In the genomic region with DNA sequence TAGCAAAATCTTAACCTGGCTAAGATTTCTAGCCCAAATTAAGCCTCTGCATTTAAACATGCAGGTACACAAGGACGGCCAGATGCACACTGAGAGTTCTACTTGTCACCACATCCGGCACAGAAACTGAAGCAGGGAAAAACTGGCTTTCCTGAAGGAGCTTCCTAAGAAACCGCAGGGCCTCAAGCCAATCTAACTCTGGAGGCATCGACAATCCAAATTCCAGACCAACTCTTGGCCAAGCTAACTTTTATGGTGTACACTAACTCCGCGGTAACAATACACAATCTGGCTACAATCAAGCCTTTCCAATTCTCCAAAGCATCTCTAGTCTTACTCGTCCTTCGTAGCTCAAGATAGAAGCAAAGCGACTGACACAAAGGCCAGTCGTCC, we compare ENCODE assay signal across 8 cellular contexts. TPM values are rescaled to one million over a fixed set of nuclear protein-coding genes. Genes with fewer than 3 reads are reported as not detected.
DNase-seq lines count a peak whose midpoint lies in the region; ATAC-seq, FAIRE-seq and TF ChIP-seq lines count a peak whose summit lies in the region.

No MANE protein-coding gene starts in this region.

- H3K4me3 ChIP-seq in AG04450 (ENCODE audit: low read depth, low read length) (peak overlapping the region; percentile 83), endothelial cell of umbilical vein (replicated peaks in 1 of 3; ENCODE audit: insufficient read depth in 1 of 3, low read depth in 1 of 3, low read length in 3 of 3) (peak overlapping the region; percentile 59 to 98 (median 62)), neutrophil (ENCODE audit: low read depth in 1 of 2, low read length in 1 of 2) (peak overlapping the region; percentile 81 to 94)

- ATAC-seq in GM18508 (IDR thresholded peaks at IDR 0.05; ENCODE audit: insufficient read depth, unreplicated experiment) (peak; percentile 16), HG02970 (IDR thresholded peaks at IDR 0.05; ENCODE audit: low FRiP score, unreplicated experiment) (peak; percentile 10)

- H3K79me2 ChIP-seq in endothelial cell of umbilical vein (ENCODE audit: control insufficient read depth, insufficient read depth, low read length): peaks cover 60% of the 10 kb centered on the region

- dilution Hi-C loops in endothelial cell of umbilical vein (cut with MboI; ENCODE audit: extremely low pct_ligation_motif_present, low sequenced_read_pairs): no loop called here

- DNase-seq in AG04450 (ENCODE audit: low read depth, low spot score): peak; percentile 27
- peak; percentile 26 for DNase-seq in SK-MEL-5 (ENCODE audit: low read depth, low spot score)
- DNase-seq in endothelial cell of umbilical vein (ENCODE audit: low read depth, low spot score): peak; percentile 58
- no peak for DNase-seq in NCI-H1694 treated with DMSO at 0.1 percent for 48 hours (lab: John Stamatoyannopoulos, UW)
- no peak for DNase-seq in activated CD4-positive, CD25-positive, alpha-beta regulatory T cell (lab: John Stamatoyannopoulos, UW)

- H3K9me3 ChIP-seq in AG04450 (ENCODE audit: control insufficient read depth, insufficient read depth, low read length) (no peaks in the 10 kb centered on the region), endothelial cell of umbilical vein (replicated peaks; ENCODE audit: control insufficient read depth, insufficient read depth, low read length) (no peaks in the 10 kb centered on the region), neutrophil (no peaks in the 10 kb centered on the region)

- no peaks in the 10 kb centered on the region for H3K27me3 ChIP-seq in AG04450 (ENCODE audit: control insufficient read depth, insufficient read depth, low read length)
- H3K27me3 ChIP-seq in endothelial cell of umbilical vein (ENCODE audit: control insufficient read depth in 2 of 2, insufficient read depth in 2 of 2, low read length in 2 of 2): no peaks in the 10 kb centered on the region
- peaks cover 77% of the 10 kb centered on the region for H3K27me3 ChIP-seq in neutrophil

- peaks cover 20% of the 10 kb centered on the region for H3K4me1 ChIP-seq in endothelial cell of umbilical vein (ENCODE audit: control insufficient read depth, extremely low read depth, insufficient read depth, low read length)
- H3K4me1 ChIP-seq in neutrophil (ENCODE audit: control insufficient read depth in 1 of 2, insufficient read depth in 1 of 2, low read depth in 1 of 2, low read length in 1 of 2): peaks cover 16 to 17% of the 10 kb centered on the region in 2 experiments

- no peaks in the 10 kb centered on the region for H3K36me3 ChIP-seq in endothelial cell of umbilical vein (ENCODE audit: control insufficient read depth in 2 of 2, extremely low read depth in 1 of 2, insufficient read depth in 2 of 2, low read length in 2 of 2)
- H3K36me3 ChIP-seq in neutrophil: no peaks in the 10 kb centered on the region

- peak overlapping the region; percentile 84 for H3K9ac ChIP-seq in endothelial cell of umbilical vein (replicated peaks; ENCODE audit: extremely low read depth, insufficient read depth, low read length)

- in situ Hi-C loops in SK-MEL-5 (cut with HindIII; ENCODE audit: low pct_unique_long_range_greater_than_20kb, low sequenced_read_pairs): no loop called here

- H2AFZ ChIP-seq in endothelial cell of umbilical vein (ENCODE audit: low read depth, low read length): peak overlapping the region; percentile 2

- CTCF ChIA-PET in AG04450 (lab: Charles Lee) (interaction anchor here (0.8 to 3.7 kb wide), 12 partner anchors 21 to 343 kb away, joined by 3 to 29 read pairs (median 5); no protein-coding TSS in a partner anchor), endothelial cell of umbilical vein (lab: Charles Lee) (interaction anchor here (0.6 to 10.2 kb wide), 18 partner anchors 11 to 155 kb away, joined by 3 to 191 read pairs (median 6); a partner anchor contains a TSS)

- peak; percentile 83 for FAIRE-seq in endothelial cell of umbilical vein (lab: Jason Lieb, UNC)

- H4K20me1 ChIP-seq in endothelial cell of umbilical vein (replicated peaks; ENCODE audit: control insufficient read depth, extremely low read depth, insufficient read depth, low read length): no peaks in the 10 kb centered on the region

- peak overlapping the region; percentile 66 for H3K4me2 ChIP-seq in endothelial cell of umbilical vein (ENCODE audit: insufficient read depth, low read length)

- no peak for TF ChIP-seq CTCF in AG04450 (IDR thresholded peaks at IDR 0.05; ENCODE audit: low read depth, low read length)
- TF ChIP-seq CTCF in endothelial cell of umbilical vein (IDR thresholded peaks at IDR 0.05; ENCODE audit: extremely low read depth in 1 of 2, insufficient read depth in 1 of 2, low read depth in 1 of 2, low read length in 2 of 2): no peak
- TF ChIP-seq CTCF in neutrophil (IDR thresholded peaks at IDR 0.05): no peak

- POLR2A ChIA-PET in AG04450 (lab: Yijun Ruan, JAX) (interaction anchor here (1.2 to 1.4 kb wide), 2 partner anchors 38 to 126 kb away, joined by 3 to 6 read pairs; a partner anchor contains a TSS), endothelial cell of umbilical vein (lab: Charles Lee) (interaction anchor here (0.7 to 1.1 kb wide), 4 partner anchors 14 to 39 kb away, joined by 3 to 4 read pairs (median 4); no protein-coding TSS in a partner anchor)

- peak overlapping the region; percentile 66 for H3K27ac ChIP-seq in AG04450 (ENCODE audit: low read depth, low read length)
- H3K27ac ChIP-seq in endothelial cell of umbilical vein (ENCODE audit: insufficient read depth, low read depth, low read length): peak overlapping the region; percentile 81
- H3K27ac ChIP-seq in neutrophil: no peak overlapping the region

- no peak for TF ChIP-seq POLR2A in endothelial cell of umbilical vein (IDR thresholded peaks at IDR 0.05; ENCODE audit: low read depth, low read length)

- no peaks in the 10 kb centered on the region for H3K9me1 ChIP-seq in endothelial cell of umbilical vein (replicated peaks; ENCODE audit: control insufficient read depth, extremely low read depth, insufficient read depth, low read length)

- BruUV-seq in endothelial cell of umbilical vein (replicated peaks; lab: Mats Ljungman, UMichigan): no TSS peak

- intact Hi-C loops in endothelial cell of umbilical vein (cut with micrococcal nuclease): loop anchor here (1.0 kb wide), 1 partner anchor 40 kb away; no protein-coding TSS in a partner anchor

RNA-seq across cellular contexts. Expression of a gene that starts 1.2 kb away (rescaled TPM):
- polyA plus RNA-seq in AG04450 (2011; rRNA removed): 7.6 and 9.8 TPM in 2 replicates
- polyA minus RNA-seq in AG04450 (2011; rRNA and poly(A)+ RNA removed): 3.3 and 4.9 TPM in 2 replicates
- 6.7 and 7.8 TPM in 2 replicates for total RNA-seq in SK-MEL-5 (2014; rRNA removed; shearing (Covaris generic))
- polyA plus RNA-seq in SK-MEL-5 (2015; cell fraction: cytosol; rRNA removed): 3.7 and 8.4 TPM in 2 replicates
- 74.8 and 93.1 TPM in 2 replicates for polyA plus RNA-seq in SK-MEL-5 (2015; cell fraction: nucleus; rRNA removed)
- 17.0 and 23.2 TPM in 2 replicates for total RNA-seq in endothelial cell of umbilical vein
- polyA plus RNA-seq in endothelial cell of umbilical vein: 5.5 and 5.6 TPM in 2 replicates
- 4.2 and 5.5 TPM in 2 replicates for polyA plus RNA-seq in endothelial cell of umbilical vein (2011; cell fraction: cytosol; rRNA removed)
- polyA plus RNA-seq in endothelial cell of umbilical vein (2011; cell fraction: nucleus; rRNA removed): 38.7 and 39.2 TPM in 2 replicates
- polyA plus RNA-seq in endothelial cell of umbilical vein (2012): 6.5 and 10.3 TPM in 2 replicates
- 5.5 and 7.1 TPM in 2 replicates for polyA minus RNA-seq in endothelial cell of umbilical vein
- 4.1 TPM for polyA minus RNA-seq in endothelial cell of umbilical vein (2011; cell fraction: cytosol; rRNA and poly(A)+ RNA removed)
- polyA minus RNA-seq in endothelial cell of umbilical vein (2011; cell fraction: nucleus; rRNA and poly(A)+ RNA removed): 14.6 and 16.4 TPM in 2 replicates

RNA-seq across cellular contexts. Expression of a gene that starts 36.9 kb away (rescaled TPM):
- polyA plus RNA-seq in AG04450 (2011; rRNA removed) (0.06 and 0.10 TPM in 2 replicates), endothelial cell of umbilical vein (383 and 451 TPM in 2 replicates)
- polyA minus RNA-seq in AG04450 (2011; rRNA and poly(A)+ RNA removed): 0.13 TPM in 1 of 2 replicates, not detected in the other
- total RNA-seq in SK-MEL-5 (2014; rRNA removed; shearing (Covaris generic)): not detected in 2 replicates
- polyA plus RNA-seq in SK-MEL-5 (2015; cell fraction: cytosol; rRNA removed): 0.29 and 0.67 TPM in 2 replicates
- 0.27 and 0.57 TPM in 2 replicates for polyA plus RNA-seq in SK-MEL-5 (2015; cell fraction: nucleus; rRNA removed)
- 273 and 303 TPM in 2 replicates for total RNA-seq in endothelial cell of umbilical vein
- polyA plus RNA-seq in endothelial cell of umbilical vein (2011; cell fraction: cytosol; rRNA removed): 364 and 365 TPM in 2 replicates
- polyA plus RNA-seq in endothelial cell of umbilical vein (2011; cell fraction: nucleus; rRNA removed): 321 and 349 TPM in 2 replicates
- 148 and 187 TPM in 2 replicates for polyA plus RNA-seq in endothelial cell of umbilical vein (2012)
- polyA minus RNA-seq in endothelial cell of umbilical vein: 205 and 226 TPM in 2 replicates
- 0.51 TPM for polyA minus RNA-seq in endothelial cell of umbilical vein (2011; cell fraction: cytosol; rRNA and poly(A)+ RNA removed)
- 66.6 and 81.3 TPM in 2 replicates for polyA minus RNA-seq in endothelial cell of umbilical vein (2011; cell fraction: nucleus; rRNA and poly(A)+ RNA removed)

RNA-seq across cellular contexts. Expression of a gene that starts 46.9 kb away (rescaled TPM):
- not detected in 2 replicates for polyA plus RNA-seq in AG04450 (2011; rRNA removed)
- polyA minus RNA-seq in AG04450 (2011; rRNA and poly(A)+ RNA removed): not detected in 2 replicates
- not detected in 2 replicates for total RNA-seq in SK-MEL-5 (2014; rRNA removed; shearing (Covaris generic))
- not detected in 2 replicates for polyA plus RNA-seq in SK-MEL-5 (2015; cell fraction: cytosol; rRNA removed)
- not detected in 2 replicates for polyA plus RNA-seq in SK-MEL-5 (2015; cell fraction: nucleus; rRNA removed)
- total RNA-seq in endothelial cell of umbilical vein: 3.6 and 7.0 TPM in 2 replicates
- 0.94 and 1.2 TPM in 2 replicates for polyA plus RNA-seq in endothelial cell of umbilical vein
- polyA plus RNA-seq in endothelial cell of umbilical vein (2011; cell fraction: cytosol; rRNA removed): 0.34 and 0.45 TPM in 2 replicates
- 5.8 and 9.3 TPM in 2 replicates for polyA plus RNA-seq in endothelial cell of umbilical vein (2011; cell fraction: nucleus; rRNA removed)
- 1.1 TPM in 2 replicates for polyA plus RNA-seq in endothelial cell of umbilical vein (2012)
- polyA minus RNA-seq in endothelial cell of umbilical vein: 0.32 and 0.49 TPM in 2 replicates
- polyA minus RNA-seq in endothelial cell of umbilical vein (2011; cell fraction: cytosol; rRNA and poly(A)+ RNA removed): not detected
- 0.38 and 0.63 TPM in 2 replicates for polyA minus RNA-seq in endothelial cell of umbilical vein (2011; cell fraction: nucleus; rRNA and poly(A)+ RNA removed)

RNA-seq across cellular contexts. Expression of a gene that starts 59.2 kb away (rescaled TPM):
- polyA plus RNA-seq in AG04450 (2011; rRNA removed) (3.4 and 4.1 TPM in 2 replicates), endothelial cell of umbilical vein (29.1 and 31.5 TPM in 2 replicates)
- polyA minus RNA-seq in AG04450 (2011; rRNA and poly(A)+ RNA removed): 1.8 and 4.2 TPM in 2 replicates
- 0.87 TPM in 1 of 2 replicates, not detected in the other for total RNA-seq in SK-MEL-5 (2014; rRNA removed; shearing (Covaris generic))
- 7.7 and 10.0 TPM in 2 replicates for polyA plus RNA-seq in SK-MEL-5 (2015; cell fraction: cytosol; rRNA removed)
- 0.79 and 2.7 TPM in 2 replicates for polyA plus RNA-seq in SK-MEL-5 (2015; cell fraction: nucleus; rRNA removed)
- total RNA-seq in endothelial cell of umbilical vein: 30.9 and 33.5 TPM in 2 replicates
- polyA plus RNA-seq in endothelial cell of umbilical vein (2011; cell fraction: cytosol; rRNA removed): 24.3 and 27.7 TPM in 2 replicates
- polyA plus RNA-seq in endothelial cell of umbilical vein (2011; cell fraction: nucleus; rRNA removed): 24.0 and 26.1 TPM in 2 replicates
- 24.3 and 42.3 TPM in 2 replicates for polyA plus RNA-seq in endothelial cell of umbilical vein (2012)
- polyA minus RNA-seq in endothelial cell of umbilical vein: 7.5 and 11.0 TPM in 2 replicates
- 1.3 TPM for polyA minus RNA-seq in endothelial cell of umbilical vein (2011; cell fraction: cytosol; rRNA and poly(A)+ RNA removed)
- polyA minus RNA-seq in endothelial cell of umbilical vein (2011; cell fraction: nucleus; rRNA and poly(A)+ RNA removed): 5.5 and 9.1 TPM in 2 replicates

Comparison
In these comparisons a context has a peak if more than half of its experiments do, and no peak if none do; other contexts are left out.
1. DNase-seq: peak in AG04450 (single experiment), SK-MEL-5 (single experiment) and endothelial cell of umbilical vein (single experiment); none in NCI-H1694 treated with DMSO at 0.1 percent for 48 hours (single experiment) and activated CD4-positive, CD25-positive, alpha-beta regulatory T cell (0 of 4).
2. RNA of a gene that starts 36.9 kb away (total RNA-seq): 273 to 303 TPM in endothelial cell of umbilical vein; not detected in SK-MEL-5; every median in the first group is over 100 times any median in the second.
3. Peak in every context shown above with its lines, with median percentiles within 50 percentile points of each other: H3K4me3 ChIP-seq.